In the genomic region with DNA sequence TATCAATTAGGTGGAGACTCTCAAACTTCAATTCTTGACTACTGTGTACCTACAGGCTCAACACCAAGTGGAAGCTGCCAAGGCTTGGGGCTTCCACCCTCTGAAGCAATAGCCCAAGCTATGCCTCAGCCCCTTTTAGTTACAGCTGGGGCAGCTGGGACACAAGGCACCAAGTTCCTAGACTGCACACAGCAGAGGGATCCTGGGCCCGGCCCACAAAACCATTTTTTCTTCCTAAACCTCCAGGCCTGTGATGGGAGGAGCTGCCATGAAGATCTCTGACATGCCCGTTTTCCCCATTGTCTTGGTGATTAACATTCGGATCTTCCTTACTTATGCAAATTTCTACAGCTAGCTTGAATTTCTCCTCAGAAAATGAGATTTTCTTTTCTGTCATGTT, we compare ENCODE assay signal across 34 cellular contexts.
"Had no signal": no experiment of that assay in that cellular context is flagged by ENCODE, and none has a peak within 500 bp of the region (broad histone marks: within the 10 kb centered on the region; RNA-seq: fewer than 3 reads in every experiment).

No MANE protein-coding gene starts in this region.

- DNase-seq: activated B cell treated with CpG ODN at 0.5 μM for 24 hours; activated CD4-positive, alpha-beta memory T cell treated with anti-CD3 and anti-CD28 coated beads for 36 hours; activated CD4-positive, alpha-beta T cell treated with anti-CD3 and anti-CD28 coated beads for 36 hours; activated CD4-positive, alpha-beta T cell treated with anti-CD3 and anti-CD28 coated beads, Interleukin-2, amount 10 ng/mL, durations not matched to agents 24 days and 14 days; activated CD8-positive, alpha-beta memory T cell treated with anti-CD3 and anti-CD28 coated beads, Interleukin-2, amount 10 ng/mL, durations not matched to agents 7 days and 5 days; activated CD8-positive, alpha-beta memory T cell treated with anti-CD3 and anti-CD28 coated beads, Interleukin-2, amount 50 U/mL, for 4 hours; activated CD8-positive, alpha-beta T cell treated with anti-CD3 and anti-CD28 coated beads, Interleukin-2, amount 10 ng/mL, durations not matched to agents 7 days and 5 days; activated effector memory CD4-positive, alpha-beta T cell treated with Interleukin-2 at 50 U/mL for 16 hours; activated gamma-delta T cell treated with Interleukin-2 at 50 U/mL for 16 hours; activated naive CD4-positive, alpha-beta T cell treated with anti-CD3 and anti-CD28 coated beads, Interleukin-2, amount 50 U/mL, for 16 hours; activated naive CD4-positive, alpha-beta T cell treated with Interleukin-2 at 50 U/mL for 16 hours; activated T-cell treated with anti-CD3 and anti-CD28 coated beads, Interleukin-2, amount 50 U/mL, for 1 hour; activated T-cell treated with anti-CD3 and anti-CD28 coated beads, Interleukin-2, amount 50 U/mL, for 72 hours; amniotic stem cell; anterior cingulate cortex; brain microvascular endothelial cell; dorsolateral prefrontal cortex; effector memory CD4-positive, alpha-beta T cell; esophagus squamous epithelium; foreskin melanocyte; heart right ventricle; T-helper 1 cell; T-helper 17 cell; T1000; WERI-Rb-1 had no signal

- H3K27ac ChIP-seq: brain microvascular endothelial cell, coronary artery, dorsolateral prefrontal cortex, epithelial cell of prostate, esophagus squamous epithelium, gastroesophageal sphincter, heart right ventricle, WERI-Rb-1 had no signal

- H3K9me3 ChIP-seq: gastroesophageal sphincter had no signal

- H3K4me3 ChIP-seq: coronary artery, dorsolateral prefrontal cortex, esophagus squamous epithelium, gastroesophageal sphincter, heart right ventricle had no signal

- H3K27me3 ChIP-seq: brain microvascular endothelial cell, dorsolateral prefrontal cortex, esophagus squamous epithelium, gastroesophageal sphincter, heart right ventricle had no signal

- H3K27ac Mint-ChIP-seq: activated B cell treated with CpG ODN at 0.5 μM for 24 hours; activated CD4-positive, alpha-beta memory T cell treated with anti-CD3 and anti-CD28 coated beads for 36 hours; activated CD4-positive, alpha-beta T cell treated with anti-CD3 and anti-CD28 coated beads for 36 hours; activated CD4-positive, alpha-beta T cell treated with anti-CD3 and anti-CD28 coated beads, Interleukin-2, amount 10 ng/mL, durations not matched to agents 24 days and 14 days; activated CD8-positive, alpha-beta memory T cell treated with anti-CD3 and anti-CD28 coated beads, Interleukin-2, amount 10 ng/mL, durations not matched to agents 7 days and 5 days; activated CD8-positive, alpha-beta T cell treated with anti-CD3 and anti-CD28 coated beads, Interleukin-2, amount 10 ng/mL, durations not matched to agents 7 days and 5 days; activated naive CD8-positive, alpha-beta T cell; activated T-cell treated with anti-CD3 and anti-CD28 coated beads, Interleukin-2, amount 50 U/mL, for 72 hours; activated T-helper 17 cell treated with anti-CD3 and anti-CD28 coated beads, Interleukin-2, amount 50 U/mL, for 72 hours; dendritic cell treated with granulocyte-macrophage colony-stimulating factor and Interleukin-4, amounts not matched to agents 40 ng/mL and 50 ng/mL, for 4 days; T-helper 17 cell; T-helper 2 cell treated with Interferon-gamma antibody and Interleukin-4, amounts not matched to agents 5 μg/mL and 100 μg/mL, for 36 hours had no signal

- H3K36me3 ChIP-seq: brain microvascular endothelial cell had no signal

- H3K27me3 Mint-ChIP-seq: activated B cell treated with CpG ODN at 0.5 μM for 24 hours; activated CD4-positive, alpha-beta memory T cell treated with anti-CD3 and anti-CD28 coated beads for 36 hours; activated CD4-positive, alpha-beta T cell treated with anti-CD3 and anti-CD28 coated beads for 36 hours; activated CD4-positive, alpha-beta T cell treated with anti-CD3 and anti-CD28 coated beads, Interleukin-2, amount 10 ng/mL, durations not matched to agents 24 days and 14 days; activated CD8-positive, alpha-beta memory T cell treated with anti-CD3 and anti-CD28 coated beads, Interleukin-2, amount 10 ng/mL, durations not matched to agents 7 days and 5 days; activated naive CD8-positive, alpha-beta T cell; activated T-helper 17 cell treated with anti-CD3 and anti-CD28 coated beads, Interleukin-2, amount 50 U/mL, for 72 hours; central memory CD8-positive, alpha-beta T cell; dendritic cell treated with granulocyte-macrophage colony-stimulating factor and Interleukin-4, amounts not matched to agents 40 ng/mL and 50 ng/mL, for 4 days; T-helper 17 cell had no signal

- H3K4me3 Mint-ChIP-seq: activated B cell treated with CpG ODN at 0.5 μM for 24 hours; activated CD4-positive, alpha-beta memory T cell treated with anti-CD3 and anti-CD28 coated beads for 36 hours; activated CD4-positive, alpha-beta T cell treated with anti-CD3 and anti-CD28 coated beads for 36 hours; activated CD4-positive, alpha-beta T cell treated with anti-CD3 and anti-CD28 coated beads, Interleukin-2, amount 10 ng/mL, durations not matched to agents 24 days and 14 days; activated CD8-positive, alpha-beta memory T cell treated with anti-CD3 and anti-CD28 coated beads, Interleukin-2, amount 10 ng/mL, durations not matched to agents 7 days and 5 days; activated CD8-positive, alpha-beta T cell treated with anti-CD3 and anti-CD28 coated beads, Interleukin-2, amount 10 ng/mL, durations not matched to agents 7 days and 5 days; activated naive CD8-positive, alpha-beta T cell; activated T-cell treated with anti-CD3 and anti-CD28 coated beads, Interleukin-2, amount 50 U/mL, for 72 hours; activated T-helper 17 cell treated with anti-CD3 and anti-CD28 coated beads, Interleukin-2, amount 50 U/mL, for 72 hours; central memory CD8-positive, alpha-beta T cell; dendritic cell treated with granulocyte-macrophage colony-stimulating factor and Interleukin-4, amounts not matched to agents 40 ng/mL and 50 ng/mL, for 4 days; T-helper 17 cell; T-helper 2 cell treated with Interferon-gamma antibody and Interleukin-4, amounts not matched to agents 5 μg/mL and 100 μg/mL, for 36 hours had no signal

- ATAC-seq: activated CD4-positive, alpha-beta T cell treated with anti-CD3 and anti-CD28 coated beads for 36 hours; activated CD4-positive, CD25-positive, alpha-beta regulatory T cell treated with anti-CD3 and anti-CD28 coated beads, Interleukin-2, amount 50 U/mL, for 24 hours; activated CD8-positive, alpha-beta memory T cell treated with anti-CD3 and anti-CD28 coated beads, Interleukin-2, amount 10 ng/mL, durations not matched to agents 7 days and 5 days; activated CD8-positive, alpha-beta T cell treated with anti-CD3 and anti-CD28 coated beads, Interleukin-2, amount 10 ng/mL, durations not matched to agents 7 days and 5 days; activated T-cell treated with anti-CD3 and anti-CD28 coated beads, Interleukin-2, amount 50 U/mL, for 72 hours; activated T-helper 17 cell treated with anti-CD3 and anti-CD28 coated beads, Interleukin-2, amount 50 U/mL, for 72 hours; gastroesophageal sphincter; heart right ventricle; T-helper 17 cell had no signal
